ENCODE assay signal across 27 cellular contexts in the genomic region with DNA sequence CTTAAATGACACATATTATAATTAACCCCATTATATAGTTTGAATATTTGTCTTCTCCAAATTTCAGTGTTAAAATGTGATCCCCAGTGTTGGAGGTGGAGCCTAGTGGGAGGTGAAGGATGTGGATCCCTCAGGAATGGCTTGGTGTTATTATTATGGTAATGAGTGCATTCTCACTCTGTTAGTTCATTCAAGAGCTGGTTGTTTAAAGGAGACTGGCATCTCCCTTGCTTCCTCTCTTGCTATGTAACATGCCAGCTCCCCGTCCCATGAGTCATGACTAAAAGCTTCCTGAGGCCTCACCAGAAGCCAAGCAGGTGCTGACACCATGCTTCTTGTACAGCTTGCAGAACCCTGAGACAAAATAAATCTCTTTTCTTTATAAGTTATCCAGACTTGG.
"Had no signal": no experiment of that assay in that cellular context is flagged by ENCODE, and none has a peak within 500 bp of the region (broad histone marks: within the 10 kb centered on the region; RNA-seq: fewer than 3 reads in every experiment).

No MANE protein-coding gene starts in this region.

- H3K27ac Mint-ChIP-seq: activated CD4-positive, alpha-beta memory T cell treated with anti-CD3 and anti-CD28 coated beads, Interleukin-2, amount 10 ng/mL, durations not matched to agents 7 days and 5 days; activated CD4-positive, alpha-beta T cell treated with anti-CD3 and anti-CD28 coated beads, Interleukin-2, amount 10 ng/mL, durations not matched to agents 7 days and 5 days; activated naive CD8-positive, alpha-beta T cell; activated T-cell treated with anti-CD3 and anti-CD28 coated beads, Interleukin-2, amount 50 U/mL, for 24 hours; activated T-helper 17 cell treated with anti-CD3 and anti-CD28 coated beads, Interleukin-2, amount 50 U/mL, for 72 hours; dendritic cell treated with granulocyte-macrophage colony-stimulating factor and Interleukin-4, amounts not matched to agents 40 ng/mL and 50 ng/mL, for 4 days had no signal

- H3K36me3 ChIP-seq: brain microvascular endothelial cell, esophagus squamous epithelium, gastroesophageal sphincter had no signal

- H3K27me3 Mint-ChIP-seq: activated CD4-positive, alpha-beta memory T cell treated with anti-CD3 and anti-CD28 coated beads, Interleukin-2, amount 10 ng/mL, durations not matched to agents 7 days and 5 days; activated CD4-positive, alpha-beta T cell treated with anti-CD3 and anti-CD28 coated beads, Interleukin-2, amount 10 ng/mL, durations not matched to agents 7 days and 5 days; activated naive CD8-positive, alpha-beta T cell; activated T-cell treated with anti-CD3 and anti-CD28 coated beads, Interleukin-2, amount 50 U/mL, for 24 hours; activated T-helper 17 cell treated with anti-CD3 and anti-CD28 coated beads, Interleukin-2, amount 50 U/mL, for 72 hours; central memory CD8-positive, alpha-beta T cell; dendritic cell treated with granulocyte-macrophage colony-stimulating factor and Interleukin-4, amounts not matched to agents 40 ng/mL and 50 ng/mL, for 4 days had no signal

- H3K9me3 Mint-ChIP-seq: dendritic cell treated with granulocyte-macrophage colony-stimulating factor and Interleukin-4, amounts not matched to agents 40 ng/mL and 50 ng/mL, for 4 days had no signal

- H3K27me3 ChIP-seq: brain microvascular endothelial cell, dorsolateral prefrontal cortex, esophagus squamous epithelium, gastroesophageal sphincter had no signal

- DNase-seq: activated CD4-positive, alpha-beta memory T cell treated with anti-CD3 and anti-CD28 coated beads, Interleukin-2, amount 10 ng/mL, durations not matched to agents 7 days and 5 days; activated CD4-positive, alpha-beta T cell treated with anti-CD3 and anti-CD28 coated beads for 1 hour; activated CD4-positive, alpha-beta T cell treated with anti-CD3 and anti-CD28 coated beads for 4 hours; activated CD4-positive, alpha-beta T cell treated with anti-CD3 and anti-CD28 coated beads, Interleukin-2, amount 10 ng/mL, durations not matched to agents 7 days and 5 days; activated CD4-positive, alpha-beta T cell treated with anti-CD3 and anti-CD28 coated beads, Interleukin-2, amount 50 U/mL, for 4 hours; activated CD8-positive, alpha-beta memory T cell treated with anti-CD3 and anti-CD28 coated beads, Interleukin-2, amount 50 U/mL, for 48 hours; activated effector memory CD4-positive, alpha-beta T cell treated with Interleukin-2 at 50 U/mL for 16 hours; activated gamma-delta T cell treated with Interleukin-2 at 50 U/mL for 16 hours; activated naive CD4-positive, alpha-beta T cell treated with anti-CD3 and anti-CD28 coated beads, Interleukin-2, amount 50 U/mL, for 16 hours; activated naive CD4-positive, alpha-beta T cell treated with Interleukin-2 at 50 U/mL for 16 hours; activated T-cell treated with anti-CD3 and anti-CD28 coated beads for 4 hours; activated T-cell treated with anti-CD3 and anti-CD28 coated beads, Interleukin-2, amount 50 U/mL, for 24 hours; amniotic stem cell; anterior cingulate cortex; brain microvascular endothelial cell; dorsolateral prefrontal cortex; effector memory CD4-positive, alpha-beta T cell; esophagus squamous epithelium; foreskin melanocyte; T-helper 2 cell had no signal

- H3K9me3 ChIP-seq: esophagus squamous epithelium had no signal

- H3K4me3 Mint-ChIP-seq: activated CD4-positive, alpha-beta memory T cell treated with anti-CD3 and anti-CD28 coated beads, Interleukin-2, amount 10 ng/mL, durations not matched to agents 7 days and 5 days; activated CD4-positive, alpha-beta T cell treated with anti-CD3 and anti-CD28 coated beads, Interleukin-2, amount 10 ng/mL, durations not matched to agents 7 days and 5 days; activated naive CD8-positive, alpha-beta T cell; activated T-cell treated with anti-CD3 and anti-CD28 coated beads, Interleukin-2, amount 50 U/mL, for 24 hours; activated T-helper 17 cell treated with anti-CD3 and anti-CD28 coated beads, Interleukin-2, amount 50 U/mL, for 72 hours; central memory CD8-positive, alpha-beta T cell; dendritic cell treated with granulocyte-macrophage colony-stimulating factor and Interleukin-4, amounts not matched to agents 40 ng/mL and 50 ng/mL, for 4 days had no signal

- H3K4me1 ChIP-seq: esophagus squamous epithelium, gastroesophageal sphincter had no signal

- H3K4me1 Mint-ChIP-seq: activated CD4-positive, alpha-beta memory T cell treated with anti-CD3 and anti-CD28 coated beads, Interleukin-2, amount 10 ng/mL, durations not matched to agents 7 days and 5 days; activated CD4-positive, alpha-beta T cell treated with anti-CD3 and anti-CD28 coated beads, Interleukin-2, amount 10 ng/mL, durations not matched to agents 7 days and 5 days; activated T-helper 17 cell treated with anti-CD3 and anti-CD28 coated beads, Interleukin-2, amount 50 U/mL, for 72 hours; central memory CD8-positive, alpha-beta T cell had no signal

- H3K4me3 ChIP-seq: coronary artery, dorsolateral prefrontal cortex, esophagus squamous epithelium, gastroesophageal sphincter had no signal

- ATAC-seq: activated T-helper 17 cell treated with anti-CD3 and anti-CD28 coated beads, Interleukin-2, amount 50 U/mL, for 72 hours; gastroesophageal sphincter had no signal

- H3K36me3 Mint-ChIP-seq: activated naive CD8-positive, alpha-beta T cell had no signal

- H3K27ac ChIP-seq: brain microvascular endothelial cell, coronary artery, dorsolateral prefrontal cortex, epithelial cell of prostate, esophagus squamous epithelium, gastroesophageal sphincter had no signal
